ENCODE assay signal across 3 cellular contexts in the genomic region with DNA sequence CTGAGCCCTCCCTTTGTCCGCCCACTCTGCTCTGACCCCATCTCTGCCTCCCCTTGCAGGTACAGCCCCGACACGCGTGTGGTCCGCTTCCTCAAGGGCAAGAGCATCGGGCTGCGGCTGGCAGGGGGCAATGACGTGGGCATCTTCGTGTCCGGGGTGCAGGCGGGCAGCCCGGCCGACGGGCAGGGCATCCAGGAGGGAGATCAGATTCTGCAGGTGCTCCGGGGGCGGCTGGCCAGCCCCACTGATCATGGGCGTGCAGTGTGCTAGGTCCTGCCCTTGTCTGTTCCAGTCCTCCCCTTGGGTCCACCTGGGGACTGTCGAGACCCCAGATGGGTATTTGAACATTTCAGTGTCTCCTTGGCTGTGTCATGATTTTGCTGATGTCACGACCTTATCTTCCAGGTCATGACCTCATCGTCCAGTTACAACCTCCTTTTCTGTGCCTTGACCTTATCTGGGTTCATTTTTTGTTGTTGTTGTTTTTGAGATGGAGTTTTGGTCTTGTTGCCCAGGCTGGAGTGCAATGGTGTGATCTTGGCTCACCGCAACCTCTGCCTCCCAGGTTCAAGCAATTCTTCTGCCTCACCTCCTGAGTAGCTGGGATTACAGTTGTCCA.
TF ChIP-seq lines count a peak whose summit lies in the region.

No MANE protein-coding gene starts in this region.

TF ChIP-seq in SK-N-SH treated with all-trans-retinoic acid at 6 μM for 48 hours, 23 proteins besides CTCF, POLR2A, EP300 and RAD21:
- no peak for TF ChIP-seq OSR1 (CRISPR knock-in tag; IDR thresholded peaks at IDR 0.05)
- TF ChIP-seq ARNTL (CRISPR knock-in tag; IDR thresholded peaks at IDR 0.05; ENCODE audit: borderline replicate concordance, low read depth) = no peak
- TF ChIP-seq PPARA (CRISPR knock-in tag; IDR thresholded peaks at IDR 0.05; ENCODE audit: borderline replicate concordance) = no peak
- no peak for TF ChIP-seq BACH2 (CRISPR knock-in tag; IDR thresholded peaks at IDR 0.05; ENCODE audit: borderline replicate concordance)
- TF ChIP-seq GLIS3 (CRISPR knock-in tag; IDR thresholded peaks at IDR 0.05) = no peak
- no peak for TF ChIP-seq TCF4 (CRISPR knock-in tag; IDR thresholded peaks at IDR 0.05; ENCODE audit: borderline replicate concordance)
- TF ChIP-seq TOX (CRISPR knock-in tag; IDR thresholded peaks at IDR 0.05; ENCODE audit: borderline replicate concordance) = no peak

TF ChIP-seq in SK-N-SH, 30 proteins besides CTCF, POLR2A, EP300 and RAD21:
- TF ChIP-seq ZBTB33 (IDR thresholded peaks at IDR 0.05; ENCODE audit: borderline replicate concordance, low read depth) (no peak), FOXJ3 (CRISPR knock-in tag; IDR thresholded peaks at IDR 0.05) (no peak), GABPA (IDR thresholded peaks at IDR 0.05; ENCODE audit: low read depth) (no peak), SIN3A (IDR thresholded peaks at IDR 0.05; ENCODE audit: borderline replicate concordance, low read depth, low read length) (no peak), RXRA (IDR thresholded peaks at IDR 0.05; ENCODE audit: borderline replicate concordance, low read depth) (no peak)

TF ChIP-seq in K562, 482 proteins besides CTCF, POLR2A, EP300 and RAD21 (continues in another document):
- no peak for TF ChIP-seq MXD1 (CRISPR knock-in tag; IDR thresholded peaks at IDR 0.05; ENCODE audit: borderline replicate concordance, poor library complexity, severe bottlenecking)
- TF ChIP-seq, protein P1, sequence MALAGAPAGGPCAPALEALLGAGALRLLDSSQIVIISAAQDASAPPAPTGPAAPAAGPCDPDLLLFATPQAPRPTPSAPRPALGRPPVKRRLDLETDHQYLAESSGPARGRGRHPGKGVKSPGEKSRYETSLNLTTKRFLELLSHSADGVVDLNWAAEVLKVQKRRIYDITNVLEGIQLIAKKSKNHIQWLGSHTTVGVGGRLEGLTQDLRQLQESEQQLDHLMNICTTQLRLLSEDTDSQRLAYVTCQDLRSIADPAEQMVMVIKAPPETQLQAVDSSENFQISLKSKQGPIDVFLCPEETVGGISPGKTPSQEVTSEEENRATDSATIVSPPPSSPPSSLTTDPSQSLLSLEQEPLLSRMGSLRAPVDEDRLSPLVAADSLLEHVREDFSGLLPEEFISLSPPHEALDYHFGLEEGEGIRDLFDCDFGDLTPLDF (CRISPR knock-in tag; IDR thresholded peaks at IDR 0.05) = no peak
- TF ChIP-seq TGIF2 (CRISPR knock-in tag; IDR thresholded peaks at IDR 0.05) = no peak
- TF ChIP-seq SMAD3 (CRISPR knock-in tag; conservative IDR thresholded peaks at IDR 0.05) = no peak
- no peak for TF ChIP-seq HDAC3 (IDR thresholded peaks at IDR 0.05; ENCODE audit: borderline replicate concordance, partially characterized antibody)
- TF ChIP-seq, protein P2, sequence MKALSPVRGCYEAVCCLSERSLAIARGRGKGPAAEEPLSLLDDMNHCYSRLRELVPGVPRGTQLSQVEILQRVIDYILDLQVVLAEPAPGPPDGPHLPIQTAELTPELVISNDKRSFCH (CRISPR knock-in tag; IDR thresholded peaks at IDR 0.05) = no peak
- TF ChIP-seq, protein P2 (tag; IDR thresholded peaks at IDR 0.05) = no peak
- TF ChIP-seq ZNF77 (CRISPR knock-in tag; IDR thresholded peaks at IDR 0.05) = no peak
- no peak for TF ChIP-seq ZFP1 (CRISPR knock-in tag; IDR thresholded peaks at IDR 0.05)
- no peak for TF ChIP-seq ZNF282 (CRISPR knock-in tag; IDR thresholded peaks at IDR 0.05)
- TF ChIP-seq NR1H2 (CRISPR knock-in tag; IDR thresholded peaks at IDR 0.05) = no peak
- TF ChIP-seq, protein P3, sequence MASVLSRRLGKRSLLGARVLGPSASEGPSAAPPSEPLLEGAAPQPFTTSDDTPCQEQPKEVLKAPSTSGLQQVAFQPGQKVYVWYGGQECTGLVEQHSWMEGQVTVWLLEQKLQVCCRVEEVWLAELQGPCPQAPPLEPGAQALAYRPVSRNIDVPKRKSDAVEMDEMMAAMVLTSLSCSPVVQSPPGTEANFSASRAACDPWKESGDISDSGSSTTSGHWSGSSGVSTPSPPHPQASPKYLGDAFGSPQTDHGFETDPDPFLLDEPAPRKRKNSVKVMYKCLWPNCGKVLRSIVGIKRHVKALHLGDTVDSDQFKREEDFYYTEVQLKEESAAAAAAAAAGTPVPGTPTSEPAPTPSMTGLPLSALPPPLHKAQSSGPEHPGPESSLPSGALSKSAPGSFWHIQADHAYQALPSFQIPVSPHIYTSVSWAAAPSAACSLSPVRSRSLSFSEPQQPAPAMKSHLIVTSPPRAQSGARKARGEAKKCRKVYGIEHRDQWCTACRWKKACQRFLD (CRISPR knock-in tag; IDR thresholded peaks at IDR 0.05) = no peak
- TF ChIP-seq ZBED1 (IDR thresholded peaks at IDR 0.05) = peak; percentile 81
- TF ChIP-seq TEAD2 (tag; IDR thresholded peaks at IDR 0.05) = no peak
- TF ChIP-seq SAP30 (IDR thresholded peaks at IDR 0.05; ENCODE audit: borderline replicate concordance, insufficient read depth, low read depth, low read length, poor library complexity, severe bottlenecking) = no peak
- TF ChIP-seq THAP12 (CRISPR knock-in tag; IDR thresholded peaks at IDR 0.05) = no peak
- TF ChIP-seq NR2C2 (CRISPR knock-in tag; IDR thresholded peaks at IDR 0.05) = no peak
- TF ChIP-seq NR2C2 (tag; IDR thresholded peaks at IDR 0.05) = peak; percentile 66; the same call in 1 of the 2 replicates
- peak; percentile 64 for TF ChIP-seq CREM (IDR thresholded peaks at IDR 0.05; ENCODE audit: low read depth)
- TF ChIP-seq NR4A1 (CRISPR knock-in tag; IDR thresholded peaks at IDR 0.05) = no peak
- TF ChIP-seq NR4A1 (tag; IDR thresholded peaks at IDR 0.05) = no peak
- no peak for TF ChIP-seq SMARCA5 (IDR thresholded peaks at IDR 0.05)
- no peak for TF ChIP-seq MCM7 (IDR thresholded peaks at IDR 0.05)
- TF ChIP-seq, protein P4, sequence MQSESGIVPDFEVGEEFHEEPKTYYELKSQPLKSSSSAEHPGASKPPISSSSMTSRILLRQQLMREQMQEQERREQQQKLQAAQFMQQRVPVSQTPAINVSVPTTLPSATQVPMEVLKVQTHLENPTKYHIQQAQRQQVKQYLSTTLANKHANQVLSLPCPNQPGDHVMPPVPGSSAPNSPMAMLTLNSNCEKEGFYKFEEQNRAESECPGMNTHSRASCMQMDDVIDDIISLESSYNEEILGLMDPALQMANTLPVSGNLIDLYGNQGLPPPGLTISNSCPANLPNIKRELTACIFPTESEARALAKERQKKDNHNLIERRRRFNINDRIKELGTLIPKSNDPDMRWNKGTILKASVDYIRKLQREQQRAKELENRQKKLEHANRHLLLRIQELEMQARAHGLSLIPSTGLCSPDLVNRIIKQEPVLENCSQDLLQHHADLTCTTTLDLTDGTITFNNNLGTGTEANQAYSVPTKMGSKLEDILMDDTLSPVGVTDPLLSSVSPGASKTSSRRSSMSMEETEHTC (IDR thresholded peaks at IDR 0.05) = no peak
- no peak for TF ChIP-seq NR0B1 (IDR thresholded peaks at IDR 0.05; ENCODE audit: partially characterized antibody)
- TF ChIP-seq PTBP1 (IDR thresholded peaks at IDR 0.05; ENCODE audit: low read depth, low read length) = no peak
- TF ChIP-seq MAFK (IDR thresholded peaks at IDR 0.05; ENCODE audit: low read length) = peak; percentile 21; the same call in 1 of the 2 replicates
- peak; percentile 88 for TF ChIP-seq ESRRA (IDR thresholded peaks at IDR 0.05; ENCODE audit: borderline replicate concordance, low read depth)
- no peak for TF ChIP-seq GTF2E2 (tag; IDR thresholded peaks at IDR 0.05)
- TF ChIP-seq RFX1 (IDR thresholded peaks at IDR 0.05) = no peak
- TF ChIP-seq RBFOX2 (IDR thresholded peaks at IDR 0.05; ENCODE audit: low read depth, low read length) = no peak
- no peak for TF ChIP-seq IRF2 (CRISPR knock-in tag; IDR thresholded peaks at IDR 0.05)
- no peak for TF ChIP-seq RNF2 (IDR thresholded peaks at IDR 0.05)
- TF ChIP-seq CBX5 (IDR thresholded peaks at IDR 0.05; ENCODE audit: borderline replicate concordance, low read depth) = no peak
- TF ChIP-seq ZNF57 (CRISPR knock-in tag; IDR thresholded peaks at IDR 0.05) = no peak
- no peak for TF ChIP-seq NFXL1 (CRISPR knock-in tag; IDR thresholded peaks at IDR 0.05)
- no peak for TF ChIP-seq ZNF79 (CRISPR knock-in tag; IDR thresholded peaks at IDR 0.05; ENCODE audit: low read depth)
- TF ChIP-seq ZNF76 (CRISPR knock-in tag; IDR thresholded peaks at IDR 0.05; ENCODE audit: borderline replicate concordance) = no peak
- no peak for TF ChIP-seq HEY1 (CRISPR knock-in tag; IDR thresholded peaks at IDR 0.05; ENCODE audit: borderline replicate concordance)
- TF ChIP-seq HIVEP1 (CRISPR knock-in tag; IDR thresholded peaks at IDR 0.05) = no peak
- no peak for TF ChIP-seq SRF (CRISPR knock-in tag; IDR thresholded peaks at IDR 0.05)
- TF ChIP-seq BRD9 (IDR thresholded peaks at IDR 0.05; ENCODE audit: low read depth, partially characterized antibody) = no peak
- TF ChIP-seq TRIM25 (IDR thresholded peaks at IDR 0.05; ENCODE audit: borderline replicate concordance) = no peak
- no peak for TF ChIP-seq ERF (CRISPR knock-in tag; IDR thresholded peaks at IDR 0.05)
- no peak for TF ChIP-seq FOS (IDR thresholded peaks at IDR 0.05; ENCODE audit: extremely low read depth, insufficient read length)
- no peak for TF ChIP-seq DLX4 (CRISPR knock-in tag; IDR thresholded peaks at IDR 0.05)
- TF ChIP-seq, protein P5, sequence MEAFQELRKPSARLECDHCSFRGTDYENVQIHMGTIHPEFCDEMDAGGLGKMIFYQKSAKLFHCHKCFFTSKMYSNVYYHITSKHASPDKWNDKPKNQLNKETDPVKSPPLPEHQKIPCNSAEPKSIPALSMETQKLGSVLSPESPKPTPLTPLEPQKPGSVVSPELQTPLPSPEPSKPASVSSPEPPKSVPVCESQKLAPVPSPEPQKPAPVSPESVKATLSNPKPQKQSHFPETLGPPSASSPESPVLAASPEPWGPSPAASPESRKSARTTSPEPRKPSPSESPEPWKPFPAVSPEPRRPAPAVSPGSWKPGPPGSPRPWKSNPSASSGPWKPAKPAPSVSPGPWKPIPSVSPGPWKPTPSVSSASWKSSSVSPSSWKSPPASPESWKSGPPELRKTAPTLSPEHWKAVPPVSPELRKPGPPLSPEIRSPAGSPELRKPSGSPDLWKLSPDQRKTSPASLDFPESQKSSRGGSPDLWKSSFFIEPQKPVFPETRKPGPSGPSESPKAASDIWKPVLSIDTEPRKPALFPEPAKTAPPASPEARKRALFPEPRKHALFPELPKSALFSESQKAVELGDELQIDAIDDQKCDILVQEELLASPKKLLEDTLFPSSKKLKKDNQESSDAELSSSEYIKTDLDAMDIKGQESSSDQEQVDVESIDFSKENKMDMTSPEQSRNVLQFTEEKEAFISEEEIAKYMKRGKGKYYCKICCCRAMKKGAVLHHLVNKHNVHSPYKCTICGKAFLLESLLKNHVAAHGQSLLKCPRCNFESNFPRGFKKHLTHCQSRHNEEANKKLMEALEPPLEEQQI (IDR thresholded peaks at IDR 0.05) = no peak
